ENCODE assay signal across 1 cellular context in genomic region chr16:5071681-5072333, GRCh38.
TF ChIP-seq lines count a peak whose summit lies in the region.

A gene with protein sequence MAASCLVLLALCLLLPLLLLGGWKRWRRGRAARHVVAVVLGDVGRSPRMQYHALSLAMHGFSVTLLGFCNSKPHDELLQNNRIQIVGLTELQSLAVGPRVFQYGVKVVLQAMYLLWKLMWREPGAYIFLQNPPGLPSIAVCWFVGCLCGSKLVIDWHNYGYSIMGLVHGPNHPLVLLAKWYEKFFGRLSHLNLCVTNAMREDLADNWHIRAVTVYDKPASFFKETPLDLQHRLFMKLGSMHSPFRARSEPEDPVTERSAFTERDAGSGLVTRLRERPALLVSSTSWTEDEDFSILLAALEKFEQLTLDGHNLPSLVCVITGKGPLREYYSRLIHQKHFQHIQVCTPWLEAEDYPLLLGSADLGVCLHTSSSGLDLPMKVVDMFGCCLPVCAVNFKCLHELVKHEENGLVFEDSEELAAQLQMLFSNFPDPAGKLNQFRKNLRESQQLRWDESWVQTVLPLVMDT (plus strand): TSS chr16:5071843. CDS start chr16:5071850, 7 bp downstream.

TF ChIP-seq in HEK293, 187 proteins besides CTCF, POLR2A, EP300 and RAD21 (continued from another document):
- TF ChIP-seq REPIN1 (tag by site-specific recombination; IDR thresholded peaks at IDR 0.05; ENCODE audit: low read depth) (no peak), ZNF169 (tag by site-specific recombination; IDR thresholded peaks at IDR 0.05) (0 out of 2 replicates have a peak, but pooled peaks have one; percentile 37), ZFP41 (tag by site-specific recombination; IDR thresholded peaks at IDR 0.05; ENCODE audit: borderline replicate concordance) (no peak), ZNF530 (tag by site-specific recombination; IDR thresholded peaks at IDR 0.05; ENCODE audit: low read depth) (no peak), ZNF692 (tag by site-specific recombination; IDR thresholded peaks at IDR 0.05) (peak; percentile 83), AEBP2 (tag by site-specific recombination; IDR thresholded peaks at IDR 0.05; ENCODE audit: borderline replicate concordance) (no peak), ZBTB48 (tag by site-specific recombination; IDR thresholded peaks at IDR 0.05) (0 out of 2 replicates have a peak, but pooled peaks have one; percentile 13), ZNF518A (tag by site-specific recombination; conservative IDR thresholded peaks at IDR 0.05; ENCODE audit: low read depth) (no peak; the same call in 1 of the 2 replicates), ZBTB17 (tag by site-specific recombination; IDR thresholded peaks at IDR 0.05) (peak; percentile 93), PRDM1 (tag by site-specific recombination; IDR thresholded peaks at IDR 0.05) (no peak), GLIS1 (tag by site-specific recombination; IDR thresholded peaks at IDR 0.05) (0 out of 2 replicates have a peak, but pooled peaks have one; percentile 11), ZNF664 (tag by site-specific recombination; IDR thresholded peaks at IDR 0.05) (no peak), ZNF645 (tag by site-specific recombination; IDR thresholded peaks at IDR 0.05) (no peak), ZSCAN30 (tag by site-specific recombination; IDR thresholded peaks at IDR 0.05) (0 out of 2 replicates have a peak, but pooled peaks have one; percentile 8), ZNF76 (tag by site-specific recombination; IDR thresholded peaks at IDR 0.05; ENCODE audit: borderline replicate concordance, low read depth) (peak; percentile 86), SP2 (tag by site-specific recombination; IDR thresholded peaks at IDR 0.05) (peak; percentile 86), ZNF623 (tag by site-specific recombination; IDR thresholded peaks at IDR 0.05) (no peak), ZNF510 (tag by site-specific recombination; IDR thresholded peaks at IDR 0.05; ENCODE audit: insufficient replicate concordance) (no peak), KLF16 (tag by site-specific recombination; IDR thresholded peaks at IDR 0.05) (peak; percentile 71), ZNF473 (tag by site-specific recombination; IDR thresholded peaks at IDR 0.05) (no peak), ZNF391 (tag by site-specific recombination; IDR thresholded peaks at IDR 0.05; ENCODE audit: borderline replicate concordance, low read depth) (0 out of 2 replicates have a peak, but pooled peaks have one; percentile 77), KLF9 (tag by site-specific recombination; IDR thresholded peaks at IDR 0.05; ENCODE audit: low read depth) (peak; percentile 65), ZSCAN16 (tag by site-specific recombination; IDR thresholded peaks at IDR 0.05) (no peak), ZNF266 (tag by site-specific recombination; IDR thresholded peaks at IDR 0.05; ENCODE audit: low read depth) (no peak), ZBTB20 (tag by site-specific recombination; IDR thresholded peaks at IDR 0.05) (peak; percentile 35; the same call in 1 of the 2 replicates), ZFHX2 (tag by site-specific recombination; conservative IDR thresholded peaks at IDR 0.05) (peak; percentile 87), ZNF501 (tag by site-specific recombination; IDR thresholded peaks at IDR 0.05) (peak; percentile 55; the same call in 1 of the 2 replicates)
- TF ChIP-seq, protein P1, sequence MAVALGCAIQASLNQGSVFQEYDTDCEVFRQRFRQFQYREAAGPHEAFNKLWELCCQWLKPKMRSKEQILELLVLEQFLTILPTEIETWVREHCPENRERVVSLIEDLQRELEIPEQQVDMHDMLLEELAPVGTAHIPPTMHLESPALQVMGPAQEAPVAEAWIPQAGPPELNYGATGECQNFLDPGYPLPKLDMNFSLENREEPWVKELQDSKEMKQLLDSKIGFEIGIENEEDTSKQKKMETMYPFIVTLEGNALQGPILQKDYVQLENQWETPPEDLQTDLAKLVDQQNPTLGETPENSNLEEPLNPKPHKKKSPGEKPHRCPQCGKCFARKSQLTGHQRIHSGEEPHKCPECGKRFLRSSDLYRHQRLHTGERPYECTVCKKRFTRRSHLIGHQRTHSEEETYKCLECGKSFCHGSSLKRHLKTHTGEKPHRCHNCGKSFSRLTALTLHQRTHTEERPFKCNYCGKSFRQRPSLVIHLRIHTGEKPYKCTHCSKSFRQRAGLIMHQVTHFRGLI (tag by site-specific recombination; IDR thresholded peaks at IDR 0.05): no peak; the same call in 1 of the 2 replicates
- TF ChIP-seq, protein P2, sequence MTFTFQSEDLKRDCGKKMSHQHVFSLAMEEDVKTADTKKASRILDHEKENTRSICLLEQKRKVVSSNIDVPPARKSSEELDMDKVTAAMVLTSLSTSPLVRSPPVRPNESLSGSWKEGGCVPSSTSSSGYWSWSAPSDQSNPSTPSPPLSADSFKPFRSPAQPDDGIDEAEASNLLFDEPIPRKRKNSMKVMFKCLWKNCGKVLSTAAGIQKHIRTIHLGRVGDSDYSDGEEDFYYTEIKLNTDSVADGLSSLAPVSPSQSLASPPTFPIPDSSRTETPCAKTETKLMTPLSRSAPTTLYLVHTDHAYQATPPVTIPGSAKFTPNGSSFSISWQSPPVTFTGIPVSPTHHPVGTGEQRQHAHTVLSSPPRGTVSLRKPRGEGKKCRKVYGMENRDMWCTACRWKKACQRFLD (tag by site-specific recombination; IDR thresholded peaks at IDR 0.05): no peak
- TF ChIP-seq, protein P3, sequence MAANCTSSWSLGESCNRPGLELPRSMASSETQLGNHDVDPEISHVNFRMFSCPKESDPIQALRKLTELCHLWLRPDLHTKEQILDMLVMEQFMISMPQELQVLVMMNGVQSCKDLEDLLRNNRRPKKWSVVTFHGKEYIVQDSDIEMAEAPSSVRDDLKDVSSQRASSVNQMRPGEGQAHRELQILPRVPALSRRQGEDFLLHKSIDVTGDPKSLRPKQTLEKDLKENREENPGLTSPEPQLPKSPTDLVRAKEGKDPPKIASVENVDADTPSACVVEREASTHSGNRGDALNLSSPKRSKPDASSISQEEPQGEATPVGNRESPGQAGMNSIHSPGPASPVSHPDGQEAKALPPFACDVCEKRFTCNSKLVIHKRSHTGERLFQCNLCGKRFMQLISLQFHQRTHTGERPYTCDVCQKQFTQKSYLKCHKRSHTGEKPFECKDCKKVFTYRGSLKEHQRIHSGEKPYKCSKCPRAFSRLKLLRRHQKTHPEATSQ (tag by site-specific recombination; IDR thresholded peaks at IDR 0.05): 0 out of 2 replicates have a peak, but pooled peaks have one; percentile 86
